ENCODE assay signal across 8 cellular contexts in the genomic region with DNA sequence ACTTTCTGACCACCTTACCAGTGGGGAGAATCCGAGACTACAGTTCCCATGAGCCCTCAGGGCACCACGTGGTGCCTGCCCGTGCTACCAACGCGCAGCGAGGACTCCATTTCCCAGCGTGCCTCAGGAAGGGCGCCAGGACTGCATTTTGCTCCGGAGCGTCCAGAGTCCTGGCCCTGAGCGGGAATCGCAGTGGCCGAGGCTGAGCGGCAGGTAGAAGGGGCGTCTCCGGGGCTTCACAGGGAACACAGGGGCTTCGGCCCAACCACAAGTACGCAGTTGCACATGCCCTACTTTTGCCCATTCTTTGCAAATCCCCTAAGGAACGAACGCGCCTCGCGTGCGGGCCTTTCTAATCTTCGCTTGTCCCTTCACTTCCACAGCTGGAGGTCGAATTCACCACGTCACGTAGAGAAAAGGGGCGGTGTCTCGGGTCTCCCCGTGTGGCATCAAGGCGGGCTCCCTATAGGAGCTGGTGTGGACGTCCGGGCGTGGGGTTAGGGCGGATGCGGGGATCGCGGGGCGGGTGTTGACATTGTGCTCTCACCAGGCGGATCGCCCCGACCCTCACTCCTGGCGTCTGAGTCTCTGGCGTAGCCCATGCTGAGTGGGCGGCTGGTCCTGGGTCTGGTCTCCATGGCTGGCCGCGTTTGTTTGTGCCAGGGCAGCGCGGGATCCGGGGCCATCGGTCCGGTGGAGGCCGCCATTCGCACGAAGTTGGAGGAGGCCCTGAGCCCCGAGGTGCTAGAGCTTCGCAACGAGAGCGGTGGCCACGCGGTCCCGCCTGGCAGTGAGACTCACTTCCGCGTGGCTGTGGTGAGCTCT. TPM values are rescaled to one million over a fixed set of nuclear protein-coding genes. Genes with fewer than 3 reads are reported as not detected.
DNase-seq lines count a peak whose midpoint lies in the region; ATAC-seq and TF ChIP-seq lines count a peak whose summit lies in the region.

A gene with protein sequence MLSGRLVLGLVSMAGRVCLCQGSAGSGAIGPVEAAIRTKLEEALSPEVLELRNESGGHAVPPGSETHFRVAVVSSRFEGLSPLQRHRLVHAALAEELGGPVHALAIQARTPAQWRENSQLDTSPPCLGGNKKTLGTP (plus strand): TSS at position 109 of the 825 bp plus-strand sequence. CDS start 492 bp downstream, at position 601.

- H3K9me3 ChIP-seq in T-helper 17 cell (ENCODE audit: control insufficient read depth, low read length, poor library complexity, severe bottlenecking) = no peaks in the 10 kb centered on the region
- no peaks in the 10 kb centered on the region for H3K9me3 ChIP-seq in upper lobe of right lung

- H3K27me3 ChIP-seq in upper lobe of right lung = no peaks in the 10 kb centered on the region

- H3K27me3 Mint-ChIP-seq in T-helper 17 cell = peaks cover 4% of the 10 kb centered on the region
- no peaks in the 10 kb centered on the region for H3K27me3 Mint-ChIP-seq in progenitor cell of endocrine pancreas

- H3K4me1 Mint-ChIP-seq in T-helper 17 cell (peaks cover 18% of the 10 kb centered on the region), progenitor cell of endocrine pancreas (ENCODE audit: low read depth) (peaks cover 2% of the 10 kb centered on the region)

- H3K36me3 ChIP-seq in upper lobe of right lung = no peaks in the 10 kb centered on the region

- H3K27ac Mint-ChIP-seq in T-helper 17 cell (peak within 1 kb of the TSS; percentile 72), progenitor cell of endocrine pancreas (peak within 1 kb of the TSS; percentile 88)

- DNase-seq in NCI-H1436 (lab: John Stamatoyannopoulos, UW) (peak; percentile 88), T-helper 17 cell (peak; percentile 63 to 66 (median 65)), amygdala (lab: John Stamatoyannopoulos, UW) (peak; percentile 57 to 96 (median 88)), left cardiac atrium (peak; percentile 96), progenitor cell of endocrine pancreas (ENCODE audit: low spot score, unreplicated experiment) (peak; percentile 78), upper lobe of right lung (peak; percentile 96)

- H3K36me3 Mint-ChIP-seq in T-helper 17 cell (ENCODE audit: low read depth) (peaks cover 2% of the 10 kb centered on the region), progenitor cell of endocrine pancreas (ENCODE audit: insufficient read depth) (peaks cover 6% of the 10 kb centered on the region)

- ATAC-seq in HG02759 (IDR thresholded peaks at IDR 0.05; ENCODE audit: unreplicated experiment) (peak; percentile 97), T-helper 17 cell (peak; percentile 99), left cardiac atrium (peak; percentile 99), upper lobe of right lung (peak; percentile 99)

- H3K27ac ChIP-seq in upper lobe of right lung = peak within 1 kb of the TSS; percentile 89

- peaks cover 5% of the 10 kb centered on the region for H3K4me1 ChIP-seq in upper lobe of right lung

- H3K4me3 Mint-ChIP-seq in T-helper 17 cell = peak within 1 kb of the TSS; percentile 84
- peak within 1 kb of the TSS; percentile 75 for H3K4me3 Mint-ChIP-seq in progenitor cell of endocrine pancreas (ENCODE audit: low read depth)

- H3K9me3 Mint-ChIP-seq in progenitor cell of endocrine pancreas (ENCODE audit: low read depth) = peaks cover 3% of the 10 kb centered on the region

- peak within 1 kb of the TSS; percentile 63 for H3K4me3 ChIP-seq in upper lobe of right lung

- intact Hi-C loops in left cardiac atrium (cut with DNase I) (no loop called here), upper lobe of right lung (cut with DNase I) (no loop called here)

- peak; percentile 53 for TF ChIP-seq POLR2A in GM10847 (IDR thresholded peaks at IDR 0.05; ENCODE audit: extremely low read depth, insufficient read length)

- TF ChIP-seq CTCF in progenitor cell of endocrine pancreas (IDR thresholded peaks at IDR 0.05; ENCODE audit: unreplicated experiment) (no peak), upper lobe of right lung (IDR thresholded peaks at IDR 0.05) (no peak)

RNA-seq across cellular contexts. Expression of the gene that starts here (rescaled TPM):
- total RNA-seq in T-helper 17 cell (1 to 10 TPM; 5.3 to 7.2 TPM), left cardiac atrium (10 to 100 TPM; 13.0 to 16.0 TPM), progenitor cell of endocrine pancreas (10.9 and 12.1 TPM in 2 replicates), upper lobe of right lung (16.5 TPM)

Comparison
In these comparisons a context has a peak if more than half of its experiments do, and no peak if none do; other contexts are left out.
1. Peak in every context shown above with its lines: DNase-seq, ATAC-seq, H3K4me3 ChIP-seq and H3K27ac ChIP-seq.